21 cellular contexts compared by ENCODE assay signal in the genomic region with DNA sequence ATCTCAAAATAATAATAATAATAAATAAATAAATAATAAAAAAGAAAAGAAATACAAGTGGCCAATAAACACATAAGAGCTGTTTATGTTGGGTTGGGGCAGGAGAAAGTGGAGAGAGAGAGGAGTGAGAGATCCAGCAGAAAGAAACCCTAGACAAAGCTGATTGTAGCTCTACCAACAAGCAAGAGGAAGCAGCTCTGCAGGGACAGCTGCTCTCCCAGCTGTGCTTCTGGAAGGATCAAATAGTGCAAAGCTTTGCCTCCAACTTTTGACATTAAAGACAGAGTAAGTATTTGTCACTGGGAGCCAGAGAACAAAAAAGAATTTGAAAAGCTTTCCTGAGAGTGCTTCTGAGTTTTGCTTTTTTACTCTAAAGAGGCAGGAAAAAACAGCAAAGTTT.
"Had no signal": no experiment of that assay in that cellular context is flagged by ENCODE, and none has a peak within 500 bp of the region (broad histone marks: within the 10 kb centered on the region; RNA-seq: fewer than 3 reads in every experiment).

No MANE protein-coding gene starts in this region.

- ATAC-seq: activated CD4-positive, alpha-beta T cell treated with anti-CD3 and anti-CD28 coated beads for 36 hours; activated CD8-positive, alpha-beta T cell treated with anti-CD3 and anti-CD28 coated beads for 36 hours; activated naive CD4-positive, alpha-beta T cell treated with anti-CD3 and anti-CD28 coated beads, Interleukin-2, amount 50 U/mL, for 72 hours; activated T-cell treated with anti-CD3 and anti-CD28 coated beads, Interleukin-2, amount 50 U/mL, for 4 hours; body of pancreas; foreskin keratinocyte; mucosa of descending colon; natural killer cell; right cardiac atrium; SK-N-SH treated with all-trans-retinoic acid at 6 μM for 48 hours; stimulated activated naive CD8-positive, alpha-beta T cell treated with anti-CD3 and anti-CD28 coated beads, Interleukin-15, amount 100 ng/mL, for 72 hours had no signal

- H3K4me3 Mint-ChIP-seq: activated CD4-positive, alpha-beta T cell treated with anti-CD3 and anti-CD28 coated beads for 36 hours; activated CD8-positive, alpha-beta T cell treated with anti-CD3 and anti-CD28 coated beads for 36 hours; activated T-cell treated with anti-CD3 and anti-CD28 coated beads, Interleukin-2, amount 50 U/mL, for 4 hours; natural killer cell; stimulated activated naive CD8-positive, alpha-beta T cell treated with anti-CD3 and anti-CD28 coated beads, Interleukin-15, amount 100 ng/mL, for 72 hours had no signal

- H3K36me3 Mint-ChIP-seq: activated naive CD4-positive, alpha-beta T cell treated with anti-CD3 and anti-CD28 coated beads, Interleukin-2, amount 50 U/mL, for 72 hours had no signal

- DNase-seq: activated CD4-positive, alpha-beta T cell treated with anti-CD3 and anti-CD28 coated beads for 36 hours; activated CD8-positive, alpha-beta T cell treated with anti-CD3 and anti-CD28 coated beads for 36 hours; activated effector memory CD4-positive, alpha-beta T cell treated with anti-CD3 and anti-CD28 coated beads, Interleukin-2, amount 50 U/mL, for 16 hours; activated T-cell treated with anti-CD3 and anti-CD28 coated beads, Interleukin-2, amount 50 U/mL, for 4 hours; amniotic stem cell; body of pancreas; central memory CD4-positive, alpha-beta T cell; cortex of kidney; effector CD8-positive, alpha-beta T cell; foreskin keratinocyte; glutamatergic neuron; mucosa of descending colon; natural killer cell; occipital lobe; right cardiac atrium; stimulated activated naive CD8-positive, alpha-beta T cell treated with anti-CD3 and anti-CD28 coated beads, Interleukin-15, amount 100 ng/mL, for 72 hours; T-helper 1 cell; T1000; testis had no signal

- H3K27ac Mint-ChIP-seq: activated CD4-positive, alpha-beta T cell treated with anti-CD3 and anti-CD28 coated beads for 36 hours; activated CD8-positive, alpha-beta T cell treated with anti-CD3 and anti-CD28 coated beads for 36 hours; natural killer cell; stimulated activated naive CD8-positive, alpha-beta T cell treated with anti-CD3 and anti-CD28 coated beads, Interleukin-15, amount 100 ng/mL, for 72 hours had no signal

- H3K4me1 Mint-ChIP-seq: natural killer cell; stimulated activated naive CD8-positive, alpha-beta T cell treated with anti-CD3 and anti-CD28 coated beads, Interleukin-15, amount 100 ng/mL, for 72 hours had no signal

- H3K9me3 Mint-ChIP-seq: activated CD8-positive, alpha-beta T cell treated with anti-CD3 and anti-CD28 coated beads for 36 hours; activated naive CD4-positive, alpha-beta T cell treated with anti-CD3 and anti-CD28 coated beads, Interleukin-2, amount 50 U/mL, for 72 hours; activated T-cell treated with anti-CD3 and anti-CD28 coated beads, Interleukin-2, amount 50 U/mL, for 4 hours; natural killer cell; stimulated activated naive CD8-positive, alpha-beta T cell treated with anti-CD3 and anti-CD28 coated beads, Interleukin-15, amount 100 ng/mL, for 72 hours had no signal

- H3K27me3 Mint-ChIP-seq: activated CD8-positive, alpha-beta T cell treated with anti-CD3 and anti-CD28 coated beads for 36 hours had no signal
